18 cellular contexts compared by ENCODE assay signal in the genomic region with DNA sequence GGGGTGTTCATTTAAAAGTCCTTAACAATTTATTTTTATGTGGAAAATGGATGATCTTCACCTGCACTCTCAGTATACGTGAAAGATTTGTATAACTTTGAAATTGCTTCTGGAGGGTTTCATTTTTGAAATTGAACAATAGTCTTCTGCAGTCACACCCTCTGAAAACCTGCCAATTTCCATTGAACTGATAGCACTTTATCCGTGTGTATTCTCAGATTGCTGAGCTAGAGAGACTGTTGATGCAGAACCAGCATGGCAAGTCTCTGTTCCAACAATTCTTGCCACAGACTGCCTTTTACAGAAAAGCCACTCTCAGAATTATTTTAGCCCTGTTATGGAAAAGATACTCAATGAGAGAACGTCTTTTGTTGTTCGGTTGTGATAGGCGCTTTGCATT. TPM values are rescaled to one million over a fixed set of nuclear protein-coding genes. Genes with fewer than 3 reads are reported as not detected.
"Had no signal": no experiment of that assay in that cellular context is flagged by ENCODE, and none has a peak within 500 bp of the region (broad histone marks: within the 10 kb centered on the region; RNA-seq: fewer than 3 reads in every experiment).

No MANE protein-coding gene starts in this region.

- DNase-seq: activated CD4-positive, CD25-positive, alpha-beta regulatory T cell; activated naive CD4-positive, alpha-beta T cell treated with Interleukin-2 at 50 U/mL for 16 hours; anterior cingulate cortex; dermis blood vessel endothelial cell; effector memory CD8-positive, alpha-beta T cell; gastrocnemius medialis; heart left ventricle; naive thymus-derived CD4-positive, alpha-beta T cell; stimulated activated CD4-positive, alpha-beta T cell treated with anti-CD3 and anti-CD28 coated beads, Interleukin-15, amount 100 ng/mL, for 24 hours; stimulated activated CD4-positive, alpha-beta T cell treated with anti-CD3 and anti-CD28 coated beads, Interleukin-4, amount 100 ng/mL, for 1 hour; stimulated activated naive B cell treated with anti-CD40 and anti-IgM and Interleukin-4, amounts not matched to agents 10 μg/mL and 1 μg/mL and 100 μg/mL, for 72 hours; substantia nigra; trophoblast cell had no signal

- H3K4me3 ChIP-seq: breast epithelium, gastrocnemius medialis, heart left ventricle had no signal

- H3K27ac ChIP-seq: breast epithelium, epithelial cell of prostate, gastrocnemius medialis, heart left ventricle had no signal

- H3K9me3 ChIP-seq: breast epithelium, gastrocnemius medialis had no signal

- H3K27me3 ChIP-seq: breast epithelium, gastrocnemius medialis, heart left ventricle had no signal

- H3K4me1 ChIP-seq: breast epithelium, gastrocnemius medialis, heart left ventricle had no signal

- ATAC-seq: activated T-helper 17 cell treated with anti-CD3 and anti-CD28 coated beads, Interleukin-2, amount 50 U/mL, for 72 hours; effector memory CD8-positive, alpha-beta T cell; gastrocnemius medialis; heart left ventricle; naive thymus-derived CD4-positive, alpha-beta T cell; stimulated activated naive B cell treated with anti-CD40 and anti-IgM and Interleukin-4, amounts not matched to agents 10 μg/mL and 1 μg/mL and 100 μg/mL, for 72 hours had no signal

- H3K36me3 ChIP-seq: breast epithelium, gastrocnemius medialis, heart left ventricle had no signal

RNA-seq across cellular contexts. Expression of gene GULP1, which starts 6.6 kb away (rescaled TPM):
- total RNA-seq: activated CD8-positive, alpha-beta memory T cell treated with anti-CD3 and anti-CD28 coated beads for 36 hours; activated T-helper 17 cell treated with anti-CD3 and anti-CD28 coated beads, Interleukin-2, amount 50 U/mL, for 72 hours; naive thymus-derived CD4-positive, alpha-beta T cell; T-helper 2 cell treated with Interferon-gamma antibody and Interleukin-4, amounts not matched to agents 100 ng/mL and 5 ng/mL, for 36 hours had no signal
